24 cellular contexts compared by ENCODE assay signal in genomic region chr4:82782626-82783025, GRCh38. TPM values are rescaled to one million over a fixed set of nuclear protein-coding genes. Genes with fewer than 3 reads are reported as not detected.
DNase-seq lines count a peak whose midpoint lies in the region; ATAC-seq and TF ChIP-seq lines count a peak whose summit lies in the region.
"Had no signal": no experiment of that assay in that cellular context is flagged by ENCODE, and none has a peak within 500 bp of the region (broad histone marks: within the 10 kb centered on the region; RNA-seq: fewer than 3 reads in every experiment).

No MANE protein-coding gene starts in this region.

- H3K9me3 Mint-ChIP-seq in Caco-2 (ENCODE audit: unreplicated experiment) (no peaks in the 10 kb centered on the region), WTC11 (no peaks in the 10 kb centered on the region), nephron (no peaks in the 10 kb centered on the region), endothelial cell (ENCODE audit: unreplicated experiment) (no peaks in the 10 kb centered on the region)
- H3K9me3 Mint-ChIP-seq: activated CD4-positive, alpha-beta T cell treated with anti-CD3 and anti-CD28 coated beads, Interleukin-2, amount 10 ng/mL, durations not matched to agents 7 days and 5 days; activated naive CD8-positive, alpha-beta T cell treated with anti-CD3 and anti-CD28 coated beads, Interleukin-2, amount 10 ng/mL, durations not matched to agents 7 days and 5 days; activated T-helper 2 cell treated with anti-CD3 and anti-CD28 coated beads, Interferon-gamma antibody, Interleukin-2, Interleukin-4, amounts not matched to agents 10 μg/mL and 5 μg/mL and 100 μg/mL, durations not matched to agents 14 hours and 24 hours and 36 hours; stimulated activated naive B cell treated with anti-CD40 and anti-IgM and Interleukin-4, amounts not matched to agents 10 μg/mL and 1 μg/mL and 100 μg/mL, for 72 hours had no signal

- DNase-seq in Caco-2 = peak; percentile 25 to 40
- DNase-seq in WTC11 (ENCODE audit: low spot score) = no peak
- DNase-seq in hepatocyte (ENCODE audit: low spot score) = no peak
- DNase-seq in superior temporal gyrus (ENCODE audit: extremely low spot score) = no peak
- no peak for DNase-seq in endothelial cell (ENCODE audit: low spot score)
- no peak for DNase-seq in NCI-H748 (lab: John Stamatoyannopoulos, UW; ENCODE audit: unreplicated experiment)
- DNase-seq: activated CD4-positive, alpha-beta T cell treated with anti-CD3 and anti-CD28 coated beads, Interleukin-2, amount 10 ng/mL, durations not matched to agents 7 days and 5 days; activated CD8-positive, alpha-beta memory T cell treated with anti-CD3 and anti-CD28 coated beads, Interleukin-2, amount 50 U/mL, for 4 hours; activated naive CD8-positive, alpha-beta T cell treated with anti-CD3 and anti-CD28 coated beads, Interleukin-2, amount 10 ng/mL, durations not matched to agents 7 days and 5 days; erythroblast; foreskin melanocyte; hippocampal formation; kidney; NCI-H1694; OCI-M1; Right ventricle myocardium superior; stimulated activated naive B cell treated with anti-CD40 and anti-IgM and Interleukin-4, amounts not matched to agents 10 μg/mL and 1 μg/mL and 100 μg/mL, for 72 hours had no signal

- no TSS peak for BruUV-seq in Caco-2 (replicated peaks; lab: Mats Ljungman, UMichigan)

- 35% methylated on average over 3 of the region's 3 CpGs for WGBS in hepatocyte (ENCODE audit: low lambda C conversion rate, missing lambda C conversion rate)

- H3K4me3 Mint-ChIP-seq in Caco-2 (ENCODE audit: unreplicated experiment) (no peak overlapping the region), WTC11 (no peak overlapping the region), nephron (no peak overlapping the region), endothelial cell (ENCODE audit: unreplicated experiment) (no peak overlapping the region)
- H3K4me3 Mint-ChIP-seq: activated CD4-positive, alpha-beta T cell treated with anti-CD3 and anti-CD28 coated beads, Interleukin-2, amount 10 ng/mL, durations not matched to agents 7 days and 5 days; activated naive CD8-positive, alpha-beta T cell treated with anti-CD3 and anti-CD28 coated beads, Interleukin-2, amount 10 ng/mL, durations not matched to agents 7 days and 5 days; B cell; IgD-negative memory B cell; stimulated activated naive B cell treated with anti-CD40 and anti-IgM and Interleukin-4, amounts not matched to agents 10 μg/mL and 1 μg/mL and 100 μg/mL, for 72 hours had no signal

- H3K79me2 ChIP-seq in hepatocyte = peaks cover 14% of the 10 kb centered on the region

- no peaks in the 10 kb centered on the region for H4K20me1 ChIP-seq in hepatocyte (ENCODE audit: insufficient read depth, poor library complexity, severe bottlenecking)

- H3K4me1 ChIP-seq in Caco-2 = peaks cover 23% of the 10 kb centered on the region
- peaks cover 22% of the 10 kb centered on the region for H3K4me1 ChIP-seq in hepatocyte (ENCODE audit: insufficient read depth)

- intact Hi-C loops in Caco-2 (cut with micrococcal nuclease; ENCODE audit: unreplicated experiment) = no loop called here

- no peaks in the 10 kb centered on the region for H3K36me3 Mint-ChIP-seq in Caco-2 (ENCODE audit: insufficient read depth, unreplicated experiment)
- H3K36me3 Mint-ChIP-seq in WTC11 = no peaks in the 10 kb centered on the region; the same call in 1 of the 2 replicates
- no peaks in the 10 kb centered on the region for H3K36me3 Mint-ChIP-seq in nephron (ENCODE audit: low read depth)
- no peaks in the 10 kb centered on the region for H3K36me3 Mint-ChIP-seq in endothelial cell (ENCODE audit: low read depth, unreplicated experiment)
- H3K36me3 Mint-ChIP-seq: activated naive CD8-positive, alpha-beta T cell treated with anti-CD3 and anti-CD28 coated beads, Interleukin-2, amount 10 ng/mL, durations not matched to agents 7 days and 5 days; IgD-negative memory B cell; stimulated activated naive B cell treated with anti-CD40 and anti-IgM and Interleukin-4, amounts not matched to agents 10 μg/mL and 1 μg/mL and 100 μg/mL, for 72 hours had no signal

- TF ChIP-seq CTCF in Caco-2 (IDR thresholded peaks at IDR 0.05; ENCODE audit: insufficient read depth in 1 of 2, low read depth in 1 of 2, low read length in 1 of 2, severe bottlenecking in 1 of 2, unreplicated experiment in 1 of 2) = no peak
- no peak for TF ChIP-seq CTCF in WTC11 (IDR thresholded peaks at IDR 0.05)
- no peak for TF ChIP-seq CTCF in hepatocyte (IDR thresholded peaks at IDR 0.05; ENCODE audit: poor library complexity)
- no peak for TF ChIP-seq CTCF in nephron (IDR thresholded peaks at IDR 0.05; ENCODE audit: unreplicated experiment in 3 of 3)
- no peak for TF ChIP-seq CTCF in endothelial cell (IDR thresholded peaks at IDR 0.05; ENCODE audit: unreplicated experiment)

- peak overlapping the region; percentile 20 for H3K27ac ChIP-seq in hepatocyte

- no peaks in the 10 kb centered on the region for H3K9me2 ChIP-seq in hepatocyte (replicated peaks; ENCODE audit: insufficient read depth)

- peak overlapping the region; percentile 75 for H3K27ac Mint-ChIP-seq in Caco-2 (ENCODE audit: unreplicated experiment)
- H3K27ac Mint-ChIP-seq in WTC11 = no peak overlapping the region
- H3K27ac Mint-ChIP-seq in nephron = peak overlapping the region; percentile 13 to 81 (median 27)
- H3K27ac Mint-ChIP-seq in endothelial cell (ENCODE audit: unreplicated experiment) = no peak overlapping the region
- H3K27ac Mint-ChIP-seq: activated CD4-positive, alpha-beta T cell treated with anti-CD3 and anti-CD28 coated beads, Interleukin-2, amount 10 ng/mL, durations not matched to agents 7 days and 5 days; activated naive CD8-positive, alpha-beta T cell treated with anti-CD3 and anti-CD28 coated beads, Interleukin-2, amount 10 ng/mL, durations not matched to agents 7 days and 5 days; activated T-helper 2 cell treated with anti-CD3 and anti-CD28 coated beads, Interferon-gamma antibody, Interleukin-2, Interleukin-4, amounts not matched to agents 10 μg/mL and 5 μg/mL and 100 μg/mL, durations not matched to agents 14 hours and 24 hours and 36 hours; B cell; stimulated activated naive B cell treated with anti-CD40 and anti-IgM and Interleukin-4, amounts not matched to agents 10 μg/mL and 1 μg/mL and 100 μg/mL, for 72 hours had no signal

- no peaks in the 10 kb centered on the region for H3K9me3 ChIP-seq in Caco-2
- no peaks in the 10 kb centered on the region for H3K9me3 ChIP-seq in hepatocyte (ENCODE audit: low read depth)
- H3K9me3 ChIP-seq: tibial nerve had no signal

- H3K4me1 Mint-ChIP-seq in Caco-2 (ENCODE audit: low read depth, unreplicated experiment) (peaks cover 20% of the 10 kb centered on the region), WTC11 (peaks cover 53% of the 10 kb centered on the region), nephron (peaks cover 73% of the 10 kb centered on the region), endothelial cell (ENCODE audit: unreplicated experiment) (peaks cover 26% of the 10 kb centered on the region)
- H3K4me1 Mint-ChIP-seq: activated CD4-positive, alpha-beta T cell treated with anti-CD3 and anti-CD28 coated beads, Interleukin-2, amount 10 ng/mL, durations not matched to agents 7 days and 5 days; activated naive CD8-positive, alpha-beta T cell treated with anti-CD3 and anti-CD28 coated beads, Interleukin-2, amount 10 ng/mL, durations not matched to agents 7 days and 5 days; B cell; IgD-negative memory B cell; stimulated activated naive B cell treated with anti-CD40 and anti-IgM and Interleukin-4, amounts not matched to agents 10 μg/mL and 1 μg/mL and 100 μg/mL, for 72 hours had no signal

- H2AFZ ChIP-seq in hepatocyte = no peak overlapping the region

- H3K36me3 ChIP-seq in Caco-2 (ENCODE audit: control insufficient read depth, insufficient read depth, low read length) = no peaks in the 10 kb centered on the region
- H3K36me3 ChIP-seq in hepatocyte (replicated peaks; ENCODE audit: insufficient read depth, low read depth) = no peaks in the 10 kb centered on the region
- H3K36me3 ChIP-seq: tibial nerve had no signal

- no peaks in the 10 kb centered on the region for H3K27me3 Mint-ChIP-seq in Caco-2 (ENCODE audit: insufficient read depth, unreplicated experiment)
- peaks cover 86% of the 10 kb centered on the region for H3K27me3 Mint-ChIP-seq in WTC11 (ENCODE audit: low read depth)
- H3K27me3 Mint-ChIP-seq in nephron (ENCODE audit: low read depth) = no peaks in the 10 kb centered on the region
- H3K27me3 Mint-ChIP-seq in endothelial cell (ENCODE audit: unreplicated experiment) = peaks cover 9% of the 10 kb centered on the region
- H3K27me3 Mint-ChIP-seq: brain; stimulated activated naive B cell treated with anti-CD40 and anti-IgM and Interleukin-4, amounts not matched to agents 10 μg/mL and 1 μg/mL and 100 μg/mL, for 72 hours had no signal

- ATAC-seq in WTC11 (peak; percentile 64), HG02840 (IDR thresholded peaks at IDR 0.05; ENCODE audit: low FRiP score, unreplicated experiment) (no peak)
- ATAC-seq: stimulated activated naive B cell treated with anti-CD40 and anti-IgM and Interleukin-4, amounts not matched to agents 10 μg/mL and 1 μg/mL and 100 μg/mL, for 72 hours had no signal

- POLR2A ChIA-PET in Caco-2 (lab: Charles Lee) (no interaction called here), WTC11 (lab: Charles Lee) (no interaction called here)

- H3K4me2 ChIP-seq in hepatocyte = no peak overlapping the region

- CTCF ChIA-PET in Caco-2 (lab: Charles Lee) = no interaction called here
- CTCF ChIA-PET in WTC11 (lab: Charles Lee) = interaction anchor here (1.0 kb wide), 1 partner anchor 27 kb away, joined by 3 read pairs; no protein-coding TSS in a partner anchor

- no peak overlapping the region for H3K4me3 ChIP-seq in Caco-2 (ENCODE audit: low read depth, low read length)
- H3K4me3 ChIP-seq in hepatocyte = no peak overlapping the region
- H3K4me3 ChIP-seq: tibial nerve had no signal

- no peaks in the 10 kb centered on the region for H3K27me3 ChIP-seq in Caco-2 (replicated peaks; ENCODE audit: control insufficient read depth, insufficient read depth, low read length)
- H3K27me3 ChIP-seq in hepatocyte = no peaks in the 10 kb centered on the region
- H3K27me3 ChIP-seq: tibial nerve had no signal

RNA-seq across cellular contexts. Expression of gene SCD5, which starts 16.0 kb away (rescaled TPM):
- 2.7 and 3.4 TPM in 2 replicates for total RNA-seq in Caco-2 (2022)
- 4.6 to 6.3 TPM (median 4.9 TPM) in 3 replicates for total RNA-seq in WTC11 (2021)
- total RNA-seq in hepatocyte = 14.7 and 19.2 TPM in 2 replicates
- 5.3 and 6.4 TPM in 2 replicates for polyA plus RNA-seq in hepatocyte
- total RNA-seq in endothelial cell (ENCODE audit: unreplicated experiment) = 0.38 TPM
- total RNA-seq: B cell had no signal
- polyA plus RNA-seq: IgD-negative memory B cell had no signal

Comparison
In these comparisons a context has a peak if more than half of its experiments do, and no peak if none do; other contexts are left out.
1. DNase-seq: peak in Caco-2 (2 of 2); none in WTC11 (single experiment), hepatocyte (single experiment), superior temporal gyrus (single experiment), endothelial cell (single experiment) and NCI-H748 (single experiment).
2. H3K27ac Mint-ChIP-seq: peak in Caco-2 (single experiment) and nephron (3 of 3); none in WTC11 (single experiment) and endothelial cell (single experiment).